Comparison of ENCODE assay signal across 1 cellular context in genomic region chr9:127929044-127929979, GRCh38.
TF ChIP-seq lines count a peak whose summit lies in the region.

No MANE protein-coding gene starts in this region.

TF ChIP-seq in neural cell, 6 proteins besides CTCF, POLR2A, EP300 and RAD21 (continued from another document):
- no peak for TF ChIP-seq REST (IDR thresholded peaks at IDR 0.05; ENCODE audit: borderline replicate concordance)
- no peak for TF ChIP-seq TAF1 (IDR thresholded peaks at IDR 0.05; ENCODE audit: low read depth)
- TF ChIP-seq POLR2AphosphoS5 (IDR thresholded peaks at IDR 0.05): no peak
